ENCODE assay signal across 1 cellular context in genomic region chr22:28936200-28936599, GRCh38.
TF ChIP-seq lines count a peak whose summit lies in the region.

No MANE protein-coding gene starts in this region.

TF ChIP-seq in H1, 55 proteins besides CTCF, POLR2A, EP300 and RAD21:
- TF ChIP-seq SIX5 (IDR thresholded peaks at IDR 0.05; ENCODE audit: low read depth, low read length) (no peak), E2F6 (IDR thresholded peaks at IDR 0.05) (no peak), SRF (IDR thresholded peaks at IDR 0.05; ENCODE audit: low read depth, low read length) (no peak), KDM5A (IDR thresholded peaks at IDR 0.05; ENCODE audit: low read length) (no peak), SP4 (IDR thresholded peaks at IDR 0.05; ENCODE audit: low read length) (no peak), RXRA (IDR thresholded peaks at IDR 0.05; ENCODE audit: insufficient read depth, low read depth, low read length) (no peak), USF2 (IDR thresholded peaks at IDR 0.05; ENCODE audit: low read length) (no peak), CHD1 (IDR thresholded peaks at IDR 0.05; ENCODE audit: low read depth, low read length) (no peak), GTF2F1 (IDR thresholded peaks at IDR 0.05; ENCODE audit: borderline replicate concordance, low read depth, low read length) (no peak), SAP30 (IDR thresholded peaks at IDR 0.05; ENCODE audit: insufficient read depth, insufficient replicate concordance, low read length) (no peak), JUND (IDR thresholded peaks at IDR 0.05; ENCODE audit: low read length) (no peak), TCF12 (IDR thresholded peaks at IDR 0.05; ENCODE audit: low read depth, low read length) (no peak)
